Comparison of ENCODE assay signal across 8 cellular contexts in genomic region chr5:79020861-79021561, GRCh38. TPM values are rescaled to one million over a fixed set of nuclear protein-coding genes. Genes with fewer than 3 reads are reported as not detected.
DNase-seq lines count a peak whose midpoint lies in the region; ATAC-seq and TF ChIP-seq lines count a peak whose summit lies in the region.

No MANE protein-coding gene starts in this region.

- no peak for TF ChIP-seq EP300 in transverse colon (IDR thresholded peaks at IDR 0.05; ENCODE audit: low read depth)

- TF ChIP-seq POLR2A in transverse colon (IDR thresholded peaks at IDR 0.05), result no peak

- H3K4me1 ChIP-seq in CD4-positive, alpha-beta memory T cell (ENCODE audit: insufficient read depth, low read length), result no peaks in the 10 kb centered on the region
- peaks cover 0 to 21% (median 5%) of the 10 kb centered on the region in 4 donors for H3K4me1 ChIP-seq in transverse colon

- no peaks in the 10 kb centered on the region for H3K36me3 ChIP-seq in CD4-positive, alpha-beta memory T cell (ENCODE audit: insufficient read depth, low read length)
- H3K36me3 ChIP-seq in transverse colon, result no peaks in the 10 kb centered on the region

- POLR2A ChIA-PET in CD4-positive, alpha-beta memory T cell (lab: Charles Lee; ENCODE audit: partially characterized antibody), result interaction anchor here (1.0 kb wide), 1 partner anchor 37 kb away, joined by 6 read pairs; no protein-coding TSS in a partner anchor

- no peaks in the 10 kb centered on the region for H3K9me3 ChIP-seq in CD4-positive, alpha-beta memory T cell (ENCODE audit: control insufficient read depth in 1 of 2, low read length in 2 of 2)
- H3K9me3 ChIP-seq in transverse colon, result no peaks in the 10 kb centered on the region

- CTCF ChIA-PET in CD4-positive, alpha-beta memory T cell (lab: Charles Lee; ENCODE audit: partially characterized antibody), result interaction anchor here (0.7 to 5.9 kb wide), 20 partner anchors 9 to 444 kb away, joined by 3 to 64 read pairs (median 4); partner anchors contain the start of gene ARSB

- peak in 3 of 5 donors; percentile 14 to 21 (median 18) for DNase-seq in CD4-positive, alpha-beta memory T cell
- DNase-seq in H4 (ENCODE audit: low spot score), result peak; percentile 54
- peak; percentile 66 for DNase-seq in NCI-H748 (lab: John Stamatoyannopoulos, UW; ENCODE audit: unreplicated experiment)
- DNase-seq in activated T-cell treated with anti-CD3 and anti-CD28 coated beads for 4 hours, result peak; percentile 2
- peak; percentile 56 for DNase-seq in fibroblast of the conjunctiva (ENCODE audit: low read depth)
- DNase-seq in nephron progenitor cell, result peak; percentile 63
- DNase-seq in transverse colon, result peak; percentile 49

- ATAC-seq in GM21723 (IDR thresholded peaks at IDR 0.05; ENCODE audit: unreplicated experiment), result no peak

- H3K9me3 Mint-ChIP-seq in CD4-positive, alpha-beta memory T cell, result no peaks in the 10 kb centered on the region
- no peaks in the 10 kb centered on the region for H3K9me3 Mint-ChIP-seq in nephron progenitor cell

- no peak overlapping the region for H3K27ac ChIP-seq in CD4-positive, alpha-beta memory T cell (ENCODE audit: low read depth, low read length)
- peak overlapping the region in 1 of 4 donors; percentile 19 for H3K27ac ChIP-seq in transverse colon

- H3K4me3 ChIP-seq in CD4-positive, alpha-beta memory T cell (ENCODE audit: low read length in 2 of 2), result no peak overlapping the region
- H3K4me3 ChIP-seq in transverse colon, result no peak overlapping the region

- H3K27me3 ChIP-seq in CD4-positive, alpha-beta memory T cell (ENCODE audit: insufficient read depth, low read length), result peaks cover 12% of the 10 kb centered on the region
- H3K27me3 ChIP-seq in transverse colon, result peaks cover 5% of the 10 kb centered on the region

- TF ChIP-seq CTCF in nephron progenitor cell (IDR thresholded peaks at IDR 0.05) (peak; percentile 81), transverse colon (IDR thresholded peaks at IDR 0.05) (peak; percentile 58 to 73 (median 71))

- WGBS in transverse colon (ENCODE audit: low coverage in 1 of 2), 2 donors, result 19 to 22% methylated on average over 13 to 14 of the region's 14 CpGs

- H3K36me3 Mint-ChIP-seq in CD4-positive, alpha-beta memory T cell, result no peaks in the 10 kb centered on the region
- no peaks in the 10 kb centered on the region for H3K36me3 Mint-ChIP-seq in nephron progenitor cell (ENCODE audit: low read depth)

- H3K27ac Mint-ChIP-seq in CD4-positive, alpha-beta memory T cell, result no peak overlapping the region
- no peak overlapping the region for H3K27ac Mint-ChIP-seq in nephron progenitor cell

- peak overlapping the region in 3 of 8 donors; percentile 11 to 33 (median 20) for H3K4me3 Mint-ChIP-seq in CD4-positive, alpha-beta memory T cell
- H3K4me3 Mint-ChIP-seq in nephron progenitor cell, result peak overlapping the region; percentile 8

- intact Hi-C loops in CD4-positive, alpha-beta memory T cell (cut with micrococcal nuclease), result loop anchor here (1.0 to 10.0 kb wide), 5 partner anchors 36 to 1064 kb away; partner anchors contain the start of gene ARSB
- intact Hi-C loops in transverse colon (cut with DNase I; ENCODE audit: low total_unique reads), result loop anchor here (5.0 to 10.0 kb wide), 3 partner anchors 111 to 446 kb away; partner anchors contain the start of gene JMY

- in situ Hi-C loops in transverse colon (cut with MboI; ENCODE audit: low pct_ligation_motif_present in 1 of 4, low pct_unique_long_range_greater_than_20kb in 1 of 4, low sequenced_read_pairs in 3 of 4), result loop anchor here in 3 of 4 donors (10.0 to 25.0 kb wide), 3 partner anchors 114 to 441 kb away; no protein-coding TSS in a partner anchor

- H3K4me1 Mint-ChIP-seq in CD4-positive, alpha-beta memory T cell, result peaks cover 0 to 11% (median 4%) of the 10 kb centered on the region in 4 donors
- H3K4me1 Mint-ChIP-seq in nephron progenitor cell, result peaks cover 16% of the 10 kb centered on the region

- H3K27me3 Mint-ChIP-seq in CD4-positive, alpha-beta memory T cell, result peaks cover 22 to 53% of the 10 kb centered on the region in 2 donors
- peaks cover 44% of the 10 kb centered on the region for H3K27me3 Mint-ChIP-seq in nephron progenitor cell (ENCODE audit: low read depth, poor library complexity)

RNA-seq across cellular contexts. Expression of gene ARSB, which starts 35.9 kb away (rescaled TPM):
- 1 to 10 TPM; 4.2 to 5.8 TPM for total RNA-seq in CD4-positive, alpha-beta memory T cell
- polyA plus RNA-seq in CD4-positive, alpha-beta memory T cell, result 1 to 10 TPM; 4.8 to 5.0 TPM
- 12.2 and 18.5 TPM in 2 replicates for total RNA-seq in H4 (2014; rRNA removed; shearing (Covaris generic))
- 10 to 100 TPM in 3 of 4 donors, 1 to 10 TPM in 1; 9.1 to 12.7 (median 10.7) TPM for total RNA-seq in transverse colon

RNA-seq across cellular contexts. Expression of gene DMGDH, which starts 48.5 kb away (rescaled TPM):
- total RNA-seq in CD4-positive, alpha-beta memory T cell, result under 1 TPM in 1 of 2 experiments, not detected in 1; 0.49 TPM
- polyA plus RNA-seq in CD4-positive, alpha-beta memory T cell, result under 1 TPM in 1 of 2 donors, not detected in 1; 0.10 TPM
- total RNA-seq in H4 (2014; rRNA removed; shearing (Covaris generic)), result 0.37 TPM in 1 of 2 replicates, not detected in the other
- total RNA-seq in transverse colon, result 1 to 10 TPM in 1 of 4 donors, under 1 TPM in 1, not detected in 2; 0.41 to 2.7 TPM

RNA-seq across cellular contexts. Expression of gene BHMT2, which starts 48.6 kb away (rescaled TPM):
- total RNA-seq in CD4-positive, alpha-beta memory T cell, result not detected
- polyA plus RNA-seq in CD4-positive, alpha-beta memory T cell, result not detected
- total RNA-seq in H4 (2014; rRNA removed; shearing (Covaris generic)), result not detected in 2 replicates
- 10 to 100 TPM in 1 of 4 donors, 1 to 10 TPM in 3; 1.6 to 12.1 (median 2.5) TPM for total RNA-seq in transverse colon

Comparison
In these comparisons a context has a peak if more than half of its experiments do, and no peak if none do; other contexts are left out.
1. DNase-seq: peak in every context shown above with its lines; median percentile 66 in NCI-H748; 63 in nephron progenitor cell; 56 in fibroblast of the conjunctiva; 54 in H4; 49 in transverse colon; 18 in CD4-positive, alpha-beta memory T cell; 2 in activated T-cell treated with anti-CD3 and anti-CD28 coated beads for 4 hours.